Comparison of ENCODE assay signal across 29 cellular contexts in the genomic region with DNA sequence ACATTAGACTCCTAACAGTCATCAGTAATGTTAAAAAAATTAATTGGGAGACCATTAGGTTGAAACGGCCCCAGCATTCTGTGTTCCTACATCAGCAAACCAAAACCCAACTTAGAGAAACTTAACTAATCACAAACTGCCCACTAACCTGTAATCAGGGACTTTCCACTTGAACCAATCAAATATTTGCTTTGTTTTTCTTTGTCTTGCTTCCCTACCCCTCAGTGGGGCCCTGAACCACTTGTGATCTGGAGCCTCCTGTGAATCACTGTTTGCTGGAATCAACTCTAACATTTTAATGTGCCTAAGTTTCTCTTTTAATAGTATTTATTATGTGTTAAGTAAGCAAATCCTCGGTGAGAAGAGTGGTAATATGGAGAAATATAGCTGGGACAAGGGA.
"Had no signal": no experiment of that assay in that cellular context is flagged by ENCODE, and none has a peak within 500 bp of the region (broad histone marks: within the 10 kb centered on the region; RNA-seq: fewer than 3 reads in every experiment).

No MANE protein-coding gene starts in this region.

- H3K36me3 ChIP-seq: cardiac muscle cell, gastroesophageal sphincter, right atrium auricular region had no signal

- H3K4me3 ChIP-seq: body of pancreas, cardiac muscle cell, gastroesophageal sphincter, hepatocyte, psoas muscle, right atrium auricular region, smooth muscle cell had no signal

- ATAC-seq: activated CD4-positive, CD25-positive, alpha-beta regulatory T cell treated with anti-CD3 and anti-CD28 coated beads, Interleukin-2, amount 50 U/mL, for 24 hours; body of pancreas; effector memory CD8-positive, alpha-beta T cell; gastroesophageal sphincter; left colon; psoas muscle; stimulated activated memory B cell treated with anti-CD40 and anti-IgM and Interleukin-4, amounts not matched to agents 10 μg/mL and 1 μg/mL and 100 μg/mL, for 72 hours; stimulated activated naive CD8-positive, alpha-beta T cell treated with anti-CD3 and anti-CD28 coated beads, Interleukin-15, amount 100 ng/mL, for 72 hours had no signal

- H3K27me3 ChIP-seq: body of pancreas, cardiac muscle cell, hepatocyte, right atrium auricular region had no signal

- H3K27ac ChIP-seq: body of pancreas, cardiac muscle cell, gastroesophageal sphincter, hepatocyte, parathyroid adenoma, psoas muscle, right atrium auricular region, WERI-Rb-1 had no signal

- DNase-seq: activated CD4-positive, alpha-beta T cell treated with anti-CD3 and anti-CD28 coated beads for 48 hours; activated CD4-positive, alpha-beta T cell treated with anti-CD3 and anti-CD28 coated beads, Interleukin-2, amount 50 U/mL, for 48 hours; activated CD8-positive, alpha-beta memory T cell treated with anti-CD3 and anti-CD28 coated beads for 24 hours; activated effector memory CD4-positive, alpha-beta T cell treated with Interleukin-2 at 50 U/mL for 16 hours; activated naive CD4-positive, alpha-beta T cell treated with Interleukin-2 at 50 U/mL for 16 hours; aorta; body of pancreas; cerebellar nuclear complex; cortex of kidney; effector memory CD8-positive, alpha-beta T cell; islet precursor cell; left colon; nucleus accumbens; psoas muscle; stimulated activated CD4-positive, alpha-beta T cell treated with anti-CD3 and anti-CD28 coated beads, Interleukin-1b, Interleukin-23, amount 100 ng/mL, for 48 hours; stimulated activated CD4-positive, alpha-beta T cell treated with anti-CD3 and anti-CD28 coated beads, Interleukin-4, amount 100 ng/mL, for 4 hours; stimulated activated CD8-positive, alpha-beta memory T cell treated with anti-CD3 and anti-CD28 coated beads, Interleukin-4, amount 100 ng/mL, for 48 hours; stimulated activated naive CD8-positive, alpha-beta T cell treated with anti-CD3 and anti-CD28 coated beads, Interleukin-15, amount 100 ng/mL, for 72 hours; substantia nigra; T1000; WERI-Rb-1 had no signal

- H3K9me3 ChIP-seq: body of pancreas, gastroesophageal sphincter, psoas muscle, right atrium auricular region had no signal
